ENCODE assay signal across 26 cellular contexts in the genomic region with DNA sequence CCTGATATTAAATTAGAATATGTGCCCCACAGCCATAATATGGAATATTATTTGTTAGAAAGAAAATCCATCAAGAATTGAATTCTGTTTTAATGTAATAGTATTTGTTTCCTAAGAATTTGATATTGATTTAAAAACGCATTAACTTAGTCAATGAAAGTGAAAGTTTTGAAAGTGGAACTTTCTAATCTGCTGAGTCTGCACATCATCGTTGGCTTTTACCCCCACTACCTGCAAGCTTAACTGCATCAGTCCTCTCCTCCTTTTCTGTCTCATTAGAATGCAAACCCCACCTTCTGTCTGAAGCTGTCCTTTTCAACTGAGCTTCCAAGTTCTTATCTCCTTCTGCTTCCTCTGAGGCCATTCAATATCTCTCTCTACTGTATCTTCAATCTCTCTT. TPM values are rescaled to one million over a fixed set of nuclear protein-coding genes. Genes with fewer than 3 reads are reported as not detected.
"Had no signal": no experiment of that assay in that cellular context is flagged by ENCODE, and none has a peak within 500 bp of the region (broad histone marks: within the 10 kb centered on the region; RNA-seq: fewer than 3 reads in every experiment).

No MANE protein-coding gene starts in this region.

- H3K36me3 ChIP-seq: left lung, neural progenitor cell, right atrium auricular region, sigmoid colon, stomach, tibial artery, upper lobe of left lung had no signal

- H3K27ac Mint-ChIP-seq: naive thymus-derived CD4-positive, alpha-beta T cell; nephron; neural progenitor cell; progenitor cell of endocrine pancreas; stimulated activated effector memory CD8-positive, alpha-beta T cell treated with anti-CD3 and anti-CD28 coated beads, Interleukin-12 subunit alpha, Interleukin-12 subunit beta, amount 100 ng/mL, for 72 hours had no signal

- H3K27me3 ChIP-seq: dorsolateral prefrontal cortex, left lung, neural progenitor cell, right atrium auricular region, sigmoid colon, stomach, testis, tibial artery, upper lobe of left lung had no signal

- H3K36me3 Mint-ChIP-seq: naive thymus-derived CD4-positive, alpha-beta T cell; neural progenitor cell; stimulated activated effector memory CD8-positive, alpha-beta T cell treated with anti-CD3 and anti-CD28 coated beads, Interleukin-12 subunit alpha, Interleukin-12 subunit beta, amount 100 ng/mL, for 72 hours had no signal

- H3K4me1 Mint-ChIP-seq: naive thymus-derived CD4-positive, alpha-beta T cell; stimulated activated effector memory CD8-positive, alpha-beta T cell treated with anti-CD3 and anti-CD28 coated beads, Interleukin-12 subunit alpha, Interleukin-12 subunit beta, amount 100 ng/mL, for 72 hours had no signal

- ATAC-seq: left lung; naive thymus-derived CD4-positive, alpha-beta T cell; stimulated activated effector memory CD8-positive, alpha-beta T cell treated with anti-CD3 and anti-CD28 coated beads, Interleukin-12 subunit alpha, Interleukin-12 subunit beta, amount 100 ng/mL, for 72 hours had no signal

- H3K9me3 ChIP-seq: left lung, right atrium auricular region, sigmoid colon, stomach, testis, tibial artery, upper lobe of left lung had no signal

- H3K27ac ChIP-seq: left lung, neural progenitor cell, parathyroid adenoma, right atrium auricular region, sigmoid colon, stomach, testis, tibial artery, upper lobe of left lung had no signal

- H3K4me1 ChIP-seq: left lung, parathyroid adenoma had no signal

- H3K4me3 ChIP-seq: left lung, neural progenitor cell, right atrium auricular region, sigmoid colon, stomach, testis, tibial artery, upper lobe of left lung had no signal

- H3K9me3 Mint-ChIP-seq: neural progenitor cell; stimulated activated effector memory CD8-positive, alpha-beta T cell treated with anti-CD3 and anti-CD28 coated beads, Interleukin-12 subunit alpha, Interleukin-12 subunit beta, amount 100 ng/mL, for 72 hours had no signal

- H3K27me3 Mint-ChIP-seq: progenitor cell of endocrine pancreas had no signal

- H3K4me3 Mint-ChIP-seq: naive thymus-derived CD4-positive, alpha-beta T cell; nephron; neural progenitor cell; stimulated activated effector memory CD8-positive, alpha-beta T cell treated with anti-CD3 and anti-CD28 coated beads, Interleukin-12 subunit alpha, Interleukin-12 subunit beta, amount 100 ng/mL, for 72 hours had no signal

- DNase-seq: dorsolateral prefrontal cortex; effector CD4-positive, alpha-beta T cell; kidney; left lung; mesenchymal stem cell; naive thymus-derived CD4-positive, alpha-beta T cell; sigmoid colon; stimulated activated CD4-positive, alpha-beta T cell treated with anti-CD3 and anti-CD28 coated beads, Interleukin-2, amount 100 ng/mL, for 24 hours; stimulated activated CD4-positive, alpha-beta T cell treated with anti-CD3 and anti-CD28 coated beads, Interleukin-4, amount 100 ng/mL, for 24 hours; stimulated activated naive CD4-positive, alpha-beta T cell treated with Interleukin-2 at 50 U/mL for 16 hours; stomach; testis; tibial artery; upper lobe of left lung had no signal

RNA-seq across cellular contexts. Expression of a gene that starts 42.5 kb away (rescaled TPM):
- total RNA-seq: fibroblast of villous mesenchyme, frontal cortex, glomerular endothelial cell, kidney, lung microvascular endothelial cell, osteoblast, skeletal muscle tissue, stomach, testis had no signal
